1 cellular context compared by ENCODE assay signal in the genomic region with DNA sequence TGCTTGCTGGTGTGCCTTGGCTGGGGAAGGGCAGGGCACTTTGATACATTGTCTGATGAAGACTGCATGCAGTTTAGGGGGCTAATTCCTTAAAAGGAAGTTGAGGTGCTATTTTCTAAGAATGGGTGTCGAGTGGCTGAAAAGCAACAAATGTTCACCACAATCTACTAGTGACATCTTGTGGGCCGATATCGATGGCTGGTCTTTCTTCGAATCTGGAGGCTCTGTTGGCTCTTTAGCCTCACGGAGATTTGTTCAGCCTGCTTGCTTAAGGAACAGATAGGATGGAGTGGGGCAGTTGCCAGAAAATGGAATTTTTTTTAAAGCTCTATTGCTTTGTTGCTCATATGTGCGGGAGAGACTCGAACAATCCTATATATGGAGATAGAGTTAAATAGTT.
TF ChIP-seq lines count a peak whose summit lies in the region.

No MANE protein-coding gene starts in this region.

TF ChIP-seq in HCT116, 20 proteins besides CTCF, POLR2A, EP300 and RAD21 (continued from another document):
- TF ChIP-seq REST (IDR thresholded peaks at IDR 0.05; ENCODE audit: low read depth) (no peak), ATF3 (IDR thresholded peaks at IDR 0.05) (no peak), TCF7L2 (IDR thresholded peaks at IDR 0.05; ENCODE audit: borderline replicate concordance, extremely low read depth, insufficient read depth, insufficient read length) (no peak)
